9 cellular contexts compared by ENCODE assay signal in genomic region chr6:75282706-75283105, GRCh38. TPM values are rescaled to one million over a fixed set of nuclear protein-coding genes. Genes with fewer than 3 reads are reported as not detected.
DNase-seq lines count a peak whose midpoint lies in the region; ATAC-seq and TF ChIP-seq lines count a peak whose summit lies in the region.
"Had no signal": no experiment of that assay in that cellular context is flagged by ENCODE, and none has a peak within 500 bp of the region (broad histone marks: within the 10 kb centered on the region; RNA-seq: fewer than 3 reads in every experiment).

No MANE protein-coding gene starts in this region.

- H3K27ac Mint-ChIP-seq in CD8-positive, alpha-beta memory T cell, result peak overlapping the region in 7 of 8 donors; percentile 10 to 84 (median 58)
- no peak overlapping the region for H3K27ac Mint-ChIP-seq in central memory CD8-positive, alpha-beta T cell (ENCODE audit: low read depth)
- no peak overlapping the region for H3K27ac Mint-ChIP-seq in neural crest cell (ENCODE audit: unreplicated experiment)

- H3K27me3 Mint-ChIP-seq in CD8-positive, alpha-beta memory T cell, result no peaks in the 10 kb centered on the region
- H3K27me3 Mint-ChIP-seq in central memory CD8-positive, alpha-beta T cell, result no peaks in the 10 kb centered on the region
- no peaks in the 10 kb centered on the region for H3K27me3 Mint-ChIP-seq in neural crest cell (ENCODE audit: low read depth)

- H3K27me3 ChIP-seq in CD8-positive, alpha-beta memory T cell (ENCODE audit: insufficient read depth, low read length, poor library complexity, severe bottlenecking), result no peaks in the 10 kb centered on the region
- H3K27me3 ChIP-seq in IMR-90 (ENCODE audit: control insufficient read depth, insufficient read depth, low read length), result no peaks in the 10 kb centered on the region

- H4K5ac ChIP-seq in IMR-90 (ENCODE audit: low read depth, low read length), result peak overlapping the region; percentile 49; the same call in 1 of the 2 replicates

- peak overlapping the region; percentile 95 for H2BK5ac ChIP-seq in IMR-90 (ENCODE audit: low read depth, low read length, poor library complexity, severe bottlenecking)

- H2AFZ ChIP-seq in IMR-90 (replicated peaks; ENCODE audit: low read length, poor library complexity), result no peak overlapping the region

- peak overlapping the region; percentile 99 for H3K4me2 ChIP-seq in IMR-90 (ENCODE audit: low read depth, low read length)

- CTCF ChIA-PET in CD8-positive, alpha-beta memory T cell (lab: Charles Lee), result interaction anchor here (1.8 kb wide), 1 partner anchor 15 kb away, joined by 6 read pairs; no protein-coding TSS in a partner anchor
- CTCF ChIA-PET in IMR-90 (lab: Yijun Ruan, JAX), result interaction anchor here (0.8 kb wide), 1 partner anchor 15 kb away, joined by 4 read pairs; no protein-coding TSS in a partner anchor

- no peak for TF ChIP-seq POLR2A in IMR-90 (IDR thresholded peaks at IDR 0.05; ENCODE audit: low read depth, low read length)

- H3K4me1 Mint-ChIP-seq in CD8-positive, alpha-beta memory T cell, result peaks cover 49 to 51% (median 49%) of the 10 kb centered on the region in 3 donors
- H3K4me1 Mint-ChIP-seq in central memory CD8-positive, alpha-beta T cell, result peaks cover 44% of the 10 kb centered on the region
- H3K4me1 Mint-ChIP-seq in neural crest cell, result peaks cover 23% of the 10 kb centered on the region

- intact Hi-C loops in IMR-90 (cut with micrococcal nuclease), result loop anchor here (5.0 to 10.0 kb wide), 2 partner anchors 245 to 472 kb away; no protein-coding TSS in a partner anchor

- H3K79me1 ChIP-seq in IMR-90 (ENCODE audit: low read depth in 1 of 2, low read length in 2 of 2), result peaks cover 0 to 18% of the 10 kb centered on the region in 2 experiments; a peak in 2 of 4 replicates

- no peaks in the 10 kb centered on the region for H3K36me3 Mint-ChIP-seq in CD8-positive, alpha-beta memory T cell
- peaks cover 3% of the 10 kb centered on the region for H3K36me3 Mint-ChIP-seq in central memory CD8-positive, alpha-beta T cell (ENCODE audit: insufficient read depth)
- peaks cover 3% of the 10 kb centered on the region for H3K36me3 Mint-ChIP-seq in neural crest cell (ENCODE audit: low read depth)

- no peaks in the 10 kb centered on the region for H3K9me3 Mint-ChIP-seq in CD8-positive, alpha-beta memory T cell
- no peaks in the 10 kb centered on the region for H3K9me3 Mint-ChIP-seq in central memory CD8-positive, alpha-beta T cell
- H3K9me3 Mint-ChIP-seq in neural crest cell, result no peaks in the 10 kb centered on the region

- peak overlapping the region; percentile 96 for H3K9ac ChIP-seq in IMR-90 (ENCODE audit: low read depth, low read length)

- no peak overlapping the region for H4K91ac ChIP-seq in IMR-90 (ENCODE audit: insufficient read depth, low read depth, low read length)

- dilution Hi-C loops in IMR-90 (cut with HindIII; ENCODE audit: low sequenced_read_pairs, unreplicated experiment), result no loop called here

- H4K8ac ChIP-seq in IMR-90 (ENCODE audit: low read depth in 2 of 2, low read length in 2 of 2), result no peak overlapping the region

- DNase-seq in CD8-positive, alpha-beta memory T cell, result no peak
- DNase-seq in IMR-90 (no peak), neural crest cell (ENCODE audit: low read depth, low spot score) (no peak), hippocampal formation (lab: John Stamatoyannopoulos, UW) (no peak), Kasumi-1 (lab: John Stamatoyannopoulos, UW) (no peak), NCI-H146 treated with DMSO at 0.1 percent for 48 hours (lab: John Stamatoyannopoulos, UW; ENCODE audit: unreplicated experiment) (no peak)
- DNase-seq in central memory CD8-positive, alpha-beta T cell (ENCODE audit: low spot score in 2 of 2), result no peak

- ATAC-seq in IMR-90 (ENCODE audit: low read depth), result no peak
- ATAC-seq in central memory CD8-positive, alpha-beta T cell (replicated peaks; ENCODE audit: extremely low read depth, poor library complexity, severe bottlenecking), result no peak
- no peak for ATAC-seq in HG02884 (IDR thresholded peaks at IDR 0.05; ENCODE audit: unreplicated experiment)
- ATAC-seq: left lobe of liver had no signal

- H2BK15ac ChIP-seq in IMR-90 (ENCODE audit: low read depth, low read length), result no peak overlapping the region

- POLR2A ChIA-PET in CD8-positive, alpha-beta memory T cell (lab: Charles Lee), result interaction anchor here (1.9 to 2.8 kb wide), 2 partner anchors 12 to 320 kb away, joined by 6 to 10 read pairs; partner anchors contain the start of gene SENP6
- POLR2A ChIA-PET in IMR-90 (lab: Charles Lee; ENCODE audit: unreplicated experiment), result no interaction called here

- TF ChIP-seq RAD21 in IMR-90 (IDR thresholded peaks at IDR 0.05; ENCODE audit: low read length), result no peak

- peaks cover 7% of the 10 kb centered on the region; the same call in 1 of the 2 replicates for H3K9me1 ChIP-seq in IMR-90 (ENCODE audit: insufficient read depth, low read length)

- H3K36me3 ChIP-seq in CD8-positive, alpha-beta memory T cell (ENCODE audit: insufficient read depth, low read length), result no peaks in the 10 kb centered on the region
- H3K36me3 ChIP-seq in IMR-90 (ENCODE audit: control insufficient read depth, insufficient read depth, low read length), result no peaks in the 10 kb centered on the region; the same call in 1 of the 2 replicates

- WGBS in IMR-90 (ENCODE audit: extremely low coverage in 2 of 2, insufficient read length in 1 of 2), 2 experiments, result no CpG with 5 or more reads among the region's 2 CpGs

- H2AK5ac ChIP-seq in IMR-90 (ENCODE audit: low read depth, low read length), result no peak overlapping the region

- H2BK20ac ChIP-seq in IMR-90 (ENCODE audit: low read depth, low read length), result no peak overlapping the region

- H3K4ac ChIP-seq in IMR-90 (ENCODE audit: low read depth, low read length), result no peak overlapping the region

- H3K9me3 ChIP-seq in CD8-positive, alpha-beta memory T cell (ENCODE audit: low read length), result no peaks in the 10 kb centered on the region
- no peaks in the 10 kb centered on the region for H3K9me3 ChIP-seq in IMR-90 (ENCODE audit: control insufficient read depth, insufficient read depth, low read length)

- H3K56ac ChIP-seq in IMR-90 (ENCODE audit: extremely low read depth, insufficient read depth, low read length), result no peak overlapping the region

- no peak overlapping the region for H3K4me3 ChIP-seq in CD8-positive, alpha-beta memory T cell (ENCODE audit: low read length)
- peak overlapping the region; percentile 95 for H3K4me3 ChIP-seq in IMR-90 (ENCODE audit: insufficient read depth, low read depth, low read length)

- H3K23ac ChIP-seq in IMR-90 (ENCODE audit: low read depth, low read length), result no peak overlapping the region; the same call in 1 of the 2 replicates

- H4K20me1 ChIP-seq in IMR-90 (ENCODE audit: insufficient read depth, low read length), result peaks cover 27% of the 10 kb centered on the region

- no peak overlapping the region; the same call in 1 of the 2 replicates for H3K14ac ChIP-seq in IMR-90 (replicated peaks; ENCODE audit: low read depth, low read length)

- in situ Hi-C loops in IMR-90 (cut with MboI; ENCODE audit: low sequenced_read_pairs), result no loop called here

- TF ChIP-seq CTCF in IMR-90 (conservative IDR thresholded peaks at IDR 0.05; ENCODE audit: low read depth, low read length) (no peak), neural crest cell (conservative IDR thresholded peaks at IDR 0.05) (no peak)

- H3K18ac ChIP-seq in IMR-90 (ENCODE audit: low read depth, low read length), result peak overlapping the region; percentile 63; the same call in 1 of the 2 replicates

- H2AK9ac ChIP-seq in IMR-90 (replicated peaks; ENCODE audit: low read depth, low read length, poor library complexity), result no peak overlapping the region

- H3K4me3 Mint-ChIP-seq in CD8-positive, alpha-beta memory T cell, result peak overlapping the region in 2 of 7 donors; percentile 67 to 76
- peak overlapping the region; percentile 16 for H3K4me3 Mint-ChIP-seq in central memory CD8-positive, alpha-beta T cell
- H3K4me3 Mint-ChIP-seq in neural crest cell, result peak overlapping the region; percentile 69

- H3K4me1 ChIP-seq in CD8-positive, alpha-beta memory T cell (ENCODE audit: insufficient read depth, low read length), result peaks cover 50% of the 10 kb centered on the region
- peaks cover 3% of the 10 kb centered on the region; the same call in 1 of the 2 replicates for H3K4me1 ChIP-seq in IMR-90 (ENCODE audit: control insufficient read depth, insufficient read depth, low read length)

- no peak overlapping the region for H2BK120ac ChIP-seq in IMR-90 (ENCODE audit: low read depth, low read length)

- BruUV-seq in IMR-90 (replicated peaks; lab: Mats Ljungman, UMichigan), result no TSS peak

- no peak overlapping the region for H3K27ac ChIP-seq in CD8-positive, alpha-beta memory T cell (ENCODE audit: low read depth, low read length)
- H3K27ac ChIP-seq in IMR-90 (ENCODE audit: insufficient read depth, low read length), result peak overlapping the region; percentile 24; the same call in 1 of the 2 replicates

TF ChIP-seq in IMR-90, 13 proteins besides CTCF, POLR2A, EP300 and RAD21 (continues in another document):
- TF ChIP-seq NFE2L2 (IDR thresholded peaks at IDR 0.05; ENCODE audit: low read depth, low read length) (no peak), MXI1 (IDR thresholded peaks at IDR 0.05; ENCODE audit: borderline replicate concordance, low read depth, low read length) (no peak), RCOR1 (IDR thresholded peaks at IDR 0.05; ENCODE audit: insufficient replicate concordance, low read length) (no peak), CEBPB (IDR thresholded peaks at IDR 0.05; ENCODE audit: low read depth, low read length) (no peak), CHD1 (IDR thresholded peaks at IDR 0.05; ENCODE audit: low read depth, low read length) (no peak), BHLHE40 (IDR thresholded peaks at IDR 0.05; ENCODE audit: low read depth, low read length) (no peak), SMC3 (IDR thresholded peaks at IDR 0.05; ENCODE audit: low read depth, low read length) (no peak)

RNA-seq across cellular contexts. Expression of gene TMEM30A, which starts 1.9 kb away (rescaled TPM):
- total RNA-seq in CD8-positive, alpha-beta memory T cell, result 10 to 100 TPM; 54.8 to 61.8 TPM
- polyA plus RNA-seq in CD8-positive, alpha-beta memory T cell, result 56.3 TPM
- total RNA-seq in IMR-90 (2012; rRNA removed), result 111 and 206 TPM in 2 replicates
- polyA plus RNA-seq in IMR-90 (2012; rRNA removed), result 35.0 and 48.5 TPM in 2 replicates
- polyA plus RNA-seq in IMR-90 (2012; cell fraction: cytosol; rRNA removed), result 9.4 and 13.2 TPM in 2 replicates
- polyA plus RNA-seq in IMR-90 (2012; cell fraction: nucleus; rRNA removed; ENCODE audit: low replicate concordance), result 7.0 and 24.4 TPM in 2 replicates
- total RNA-seq in neural crest cell, result 44.5 and 47.3 TPM in 2 replicates

RNA-seq across cellular contexts. Expression of gene COX7A2, which starts 39.1 kb away (rescaled TPM):
- total RNA-seq in CD8-positive, alpha-beta memory T cell, result 100 to 1,000 TPM; 504 to 527 TPM
- polyA plus RNA-seq in CD8-positive, alpha-beta memory T cell, result 853 TPM
- total RNA-seq in IMR-90 (2012; rRNA removed), result 85.8 and 776 TPM in 2 replicates
- polyA plus RNA-seq in IMR-90 (2012; rRNA removed), result 174 and 185 TPM in 2 replicates
- polyA plus RNA-seq in IMR-90 (2012; cell fraction: cytosol; rRNA removed), result 360 and 1,161 TPM in 2 replicates
- 39.2 and 183 TPM in 2 replicates for polyA plus RNA-seq in IMR-90 (2012; cell fraction: nucleus; rRNA removed; ENCODE audit: low replicate concordance)
- 346 and 360 TPM in 2 replicates for total RNA-seq in neural crest cell

Comparison
In these comparisons a context has a peak if more than half of its experiments do, and no peak if none do; other contexts are left out.
1. H3K27ac Mint-ChIP-seq: peak in CD8-positive, alpha-beta memory T cell (7 of 8); none in central memory CD8-positive, alpha-beta T cell (single experiment) and neural crest cell (single experiment).